1 cellular context compared by ENCODE assay signal in the genomic region with DNA sequence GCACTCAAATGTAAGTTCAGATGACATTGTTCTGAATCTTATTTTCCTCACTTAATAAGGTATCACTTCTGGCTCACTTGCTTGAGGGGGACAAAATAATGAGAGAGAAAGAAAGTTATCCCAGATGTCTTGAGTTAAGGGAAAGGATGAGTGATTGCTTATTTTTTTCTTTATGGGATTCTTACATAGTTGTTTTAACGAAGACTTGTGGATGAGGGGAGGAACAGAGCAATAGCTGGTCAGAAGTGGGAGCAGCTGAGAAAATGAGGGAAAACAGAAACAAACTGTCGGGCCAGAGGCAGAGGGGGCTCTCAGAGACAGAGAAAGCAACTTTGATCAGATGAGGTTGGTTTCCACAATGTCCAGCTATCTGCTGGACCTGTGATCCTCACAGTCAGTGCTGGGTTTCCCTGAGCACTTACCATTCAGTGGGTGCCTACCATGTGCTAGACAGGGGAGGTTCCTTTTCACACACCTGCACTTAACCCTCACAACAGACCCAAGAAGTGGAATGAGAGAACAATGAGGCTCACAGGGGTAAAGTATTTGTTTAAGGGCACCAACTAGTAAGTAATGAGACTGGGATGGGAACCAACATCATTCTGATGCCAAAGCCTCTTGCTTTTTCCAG.
TF ChIP-seq lines count a peak whose summit lies in the region.

No MANE protein-coding gene starts in this region.

TF ChIP-seq in SK-N-SH treated with all-trans-retinoic acid at 6 μM for 48 hours, 23 proteins besides CTCF, POLR2A, EP300 and RAD21 (continued from another document):
- TF ChIP-seq, protein P1, sequence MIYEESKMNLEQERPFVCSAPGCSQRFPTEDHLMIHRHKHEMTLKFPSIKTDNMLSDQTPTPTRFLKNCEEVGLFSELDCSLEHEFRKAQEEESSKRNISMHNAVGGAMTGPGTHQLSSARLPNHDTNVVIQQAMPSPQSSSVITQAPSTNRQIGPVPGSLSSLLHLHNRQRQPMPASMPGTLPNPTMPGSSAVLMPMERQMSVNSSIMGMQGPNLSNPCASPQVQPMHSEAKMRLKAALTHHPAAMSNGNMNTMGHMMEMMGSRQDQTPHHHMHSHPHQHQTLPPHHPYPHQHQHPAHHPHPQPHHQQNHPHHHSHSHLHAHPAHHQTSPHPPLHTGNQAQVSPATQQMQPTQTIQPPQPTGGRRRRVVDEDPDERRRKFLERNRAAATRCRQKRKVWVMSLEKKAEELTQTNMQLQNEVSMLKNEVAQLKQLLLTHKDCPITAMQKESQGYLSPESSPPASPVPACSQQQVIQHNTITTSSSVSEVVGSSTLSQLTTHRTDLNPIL (CRISPR knock-in tag; IDR thresholded peaks at IDR 0.05; ENCODE audit: low read depth) = no peak
- TF ChIP-seq GLIS3 (CRISPR knock-in tag; IDR thresholded peaks at IDR 0.05) (no peak), ARNTL (CRISPR knock-in tag; IDR thresholded peaks at IDR 0.05; ENCODE audit: borderline replicate concordance, low read depth) (no peak)
- TF ChIP-seq, protein P2, sequence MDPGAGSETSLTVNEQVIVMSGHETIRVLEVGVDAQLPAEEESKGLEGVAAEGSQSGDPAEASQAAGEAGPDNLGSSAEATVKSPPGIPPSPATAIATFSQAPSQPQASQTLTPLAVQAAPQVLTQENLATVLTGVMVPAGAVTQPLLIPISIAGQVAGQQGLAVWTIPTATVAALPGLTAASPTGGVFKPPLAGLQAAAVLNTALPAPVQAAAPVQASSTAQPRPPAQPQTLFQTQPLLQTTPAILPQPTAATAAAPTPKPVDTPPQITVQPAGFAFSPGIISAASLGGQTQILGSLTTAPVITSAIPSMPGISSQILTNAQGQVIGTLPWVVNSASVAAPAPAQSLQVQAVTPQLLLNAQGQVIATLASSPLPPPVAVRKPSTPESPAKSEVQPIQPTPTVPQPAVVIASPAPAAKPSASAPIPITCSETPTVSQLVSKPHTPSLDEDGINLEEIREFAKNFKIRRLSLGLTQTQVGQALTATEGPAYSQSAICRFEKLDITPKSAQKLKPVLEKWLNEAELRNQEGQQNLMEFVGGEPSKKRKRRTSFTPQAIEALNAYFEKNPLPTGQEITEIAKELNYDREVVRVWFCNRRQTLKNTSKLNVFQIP (CRISPR knock-in tag; IDR thresholded peaks at IDR 0.05; ENCODE audit: borderline replicate concordance, low read depth) = no peak
TF ChIP-seq in SK-N-SH treated with all-trans-retinoic acid at 6 μM for 48 hours: peak in this region for 0.
